16 cellular contexts compared by ENCODE assay signal in genomic region chr1:72064301-72064700, GRCh38.
DNase-seq lines count a peak whose midpoint lies in the region; ATAC-seq and TF ChIP-seq lines count a peak whose summit lies in the region.
"Had no signal": no experiment of that assay in that cellular context is flagged by ENCODE, and none has a peak within 500 bp of the region (broad histone marks: within the 10 kb centered on the region; RNA-seq: fewer than 3 reads in every experiment).

No MANE protein-coding gene starts in this region.

- H3K9me3 ChIP-seq in HAP-1 (no peaks in the 10 kb centered on the region), WERI-Rb-1 (ENCODE audit: severe bottlenecking) (no peaks in the 10 kb centered on the region)
- H3K9me3 ChIP-seq in naive thymus-derived CD4-positive, alpha-beta T cell (ENCODE audit: control insufficient read depth in 2 of 3, low read length in 3 of 3) = no peaks in the 10 kb centered on the region
- H3K9me3 ChIP-seq: Caco-2 had no signal

- peak overlapping the region; percentile 39 for H3K27ac ChIP-seq in WERI-Rb-1
- H3K27ac ChIP-seq in naive thymus-derived CD4-positive, alpha-beta T cell (ENCODE audit: low read depth, low read length) = no peak overlapping the region

- no peak overlapping the region for H3K4me3 ChIP-seq in HAP-1
- no peak overlapping the region for H3K4me3 ChIP-seq in WERI-Rb-1 (ENCODE audit: low read depth, low read length)
- H3K4me3 ChIP-seq in naive thymus-derived CD4-positive, alpha-beta T cell (ENCODE audit: low read length) = no peak overlapping the region

- CTCF ChIA-PET in naive thymus-derived CD4-positive, alpha-beta T cell (lab: Charles Lee) = no interaction called here

- H3K36me3 Mint-ChIP-seq in naive thymus-derived CD4-positive, alpha-beta T cell = no peaks in the 10 kb centered on the region

- peaks cover 0 to 3% (median 0%) of the 10 kb centered on the region in 11 donors for H3K9me3 Mint-ChIP-seq in naive thymus-derived CD4-positive, alpha-beta T cell
- H3K9me3 Mint-ChIP-seq: CD4-positive, alpha-beta T cell; HFFc6 had no signal

- peaks cover 30% of the 10 kb centered on the region for H3K4me1 ChIP-seq in HAP-1
- H3K4me1 ChIP-seq in naive thymus-derived CD4-positive, alpha-beta T cell (ENCODE audit: control insufficient read depth in 2 of 2, insufficient read depth in 2 of 2, low read length in 2 of 2) = no peaks in the 10 kb centered on the region
- H3K4me1 ChIP-seq: Caco-2 had no signal

- H3K4me1 Mint-ChIP-seq in naive thymus-derived CD4-positive, alpha-beta T cell = no peaks in the 10 kb centered on the region

- H3K27me3 Mint-ChIP-seq in naive thymus-derived CD4-positive, alpha-beta T cell = no peaks in the 10 kb centered on the region
- H3K27me3 Mint-ChIP-seq: CD4-positive, alpha-beta T cell had no signal

- in situ Hi-C loops in HAP-1 (cut with MboI; ENCODE audit: low sequenced_read_pairs) = no loop called here

- ATAC-seq in naive thymus-derived CD4-positive, alpha-beta T cell = no peak

- no peak for TF ChIP-seq CTCF in WERI-Rb-1 (IDR thresholded peaks at IDR 0.05; ENCODE audit: low read depth, low read length)

- intact Hi-C loops in naive thymus-derived CD4-positive, alpha-beta T cell (cut with micrococcal nuclease) = no loop called here

- H3K27me3 ChIP-seq in HAP-1 (ENCODE audit: low read depth) = no peaks in the 10 kb centered on the region
- no peaks in the 10 kb centered on the region for H3K27me3 ChIP-seq in WERI-Rb-1 (ENCODE audit: insufficient read depth, low read depth, severe bottlenecking)
- no peaks in the 10 kb centered on the region for H3K27me3 ChIP-seq in naive thymus-derived CD4-positive, alpha-beta T cell (ENCODE audit: control insufficient read depth in 2 of 2, insufficient read depth in 2 of 2, low read length in 2 of 2)

- DNase-seq in AG20443 (ENCODE audit: low spot score) (peak; percentile 8), HAP-1 (ENCODE audit: low spot score in 2 of 2) (peak; percentile 10 to 52), WERI-Rb-1 (peak; percentile 17), midbrain (lab: John Stamatoyannopoulos, UW) (peak; percentile 10), SHP77 (lab: John Stamatoyannopoulos, UW) (no peak), NCI-H774 (lab: John Stamatoyannopoulos, UW) (no peak)
- no peak for DNase-seq in naive thymus-derived CD4-positive, alpha-beta T cell
- DNase-seq: Caco-2; CD4-positive, alpha-beta T cell; HFFc6; NCI-H1048; NCI-H1436; NCI-H1930; NCI-H2171 treated with DMSO at 0.1 percent for 48 hours; NCI-H446; NCI-H526 treated with DMSO at 0.1 percent for 48 hours had no signal

- H3K4me3 Mint-ChIP-seq in naive thymus-derived CD4-positive, alpha-beta T cell = no peak overlapping the region
- H3K4me3 Mint-ChIP-seq: CD4-positive, alpha-beta T cell; HFFc6 had no signal

- POLR2A ChIA-PET in naive thymus-derived CD4-positive, alpha-beta T cell (lab: Charles Lee) = no interaction called here

- H3K36me3 ChIP-seq in HAP-1 (replicated peaks) = no peaks in the 10 kb centered on the region
- no peaks in the 10 kb centered on the region for H3K36me3 ChIP-seq in WERI-Rb-1
- no peaks in the 10 kb centered on the region for H3K36me3 ChIP-seq in naive thymus-derived CD4-positive, alpha-beta T cell (ENCODE audit: control insufficient read depth in 2 of 3, insufficient read depth in 3 of 3, low read length in 3 of 3)

- no peak overlapping the region for H3K27ac Mint-ChIP-seq in naive thymus-derived CD4-positive, alpha-beta T cell
- H3K27ac Mint-ChIP-seq: CD4-positive, alpha-beta T cell; HFFc6 had no signal

Comparison
In these comparisons a context has a peak if more than half of its experiments do, and no peak if none do; other contexts are left out.
1. DNase-seq: peak in AG20443 (single experiment), HAP-1 (2 of 2), WERI-Rb-1 (single experiment) and midbrain (single experiment); none in naive thymus-derived CD4-positive, alpha-beta T cell (0 of 9), SHP77 (0 of 2) and NCI-H774 (single experiment).